In the genomic region with DNA sequence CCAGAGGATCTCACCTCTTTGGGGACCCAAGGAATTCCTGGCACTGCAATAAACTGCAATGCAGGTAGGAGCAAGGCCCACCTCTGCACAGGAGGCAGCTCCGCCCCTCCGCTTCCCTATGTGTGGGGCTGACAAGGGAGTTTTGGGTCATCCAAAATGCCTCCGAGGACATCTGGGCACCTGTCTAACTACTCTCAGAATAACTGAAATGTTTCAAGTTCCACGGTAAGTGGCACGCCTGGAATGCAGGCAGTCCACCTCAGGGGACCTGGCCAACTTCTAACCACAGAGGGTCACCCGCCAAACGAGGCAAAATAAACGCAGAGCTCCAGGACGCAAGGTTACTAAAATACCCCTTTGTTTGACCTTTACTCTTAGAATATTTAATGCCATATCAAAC, we compare ENCODE assay signal across 1 cellular context.
TF ChIP-seq lines count a peak whose summit lies in the region.

No MANE protein-coding gene starts in this region.

TF ChIP-seq in H1, 55 proteins besides CTCF, POLR2A, EP300 and RAD21 (continued from another document):
- TF ChIP-seq, protein P1, sequence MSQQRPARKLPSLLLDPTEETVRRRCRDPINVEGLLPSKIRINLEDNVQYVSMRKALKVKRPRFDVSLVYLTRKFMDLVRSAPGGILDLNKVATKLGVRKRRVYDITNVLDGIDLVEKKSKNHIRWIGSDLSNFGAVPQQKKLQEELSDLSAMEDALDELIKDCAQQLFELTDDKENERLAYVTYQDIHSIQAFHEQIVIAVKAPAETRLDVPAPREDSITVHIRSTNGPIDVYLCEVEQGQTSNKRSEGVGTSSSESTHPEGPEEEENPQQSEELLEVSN (IDR thresholded peaks at IDR 0.05): no peak
- no peak for TF ChIP-seq SAP30 (IDR thresholded peaks at IDR 0.05; ENCODE audit: insufficient read depth, insufficient replicate concordance, low read length)
- no peak for TF ChIP-seq HDAC6 (IDR thresholded peaks at IDR 0.05; ENCODE audit: low read depth, low read length)
